Comparison of ENCODE assay signal across 25 cellular contexts in the genomic region with DNA sequence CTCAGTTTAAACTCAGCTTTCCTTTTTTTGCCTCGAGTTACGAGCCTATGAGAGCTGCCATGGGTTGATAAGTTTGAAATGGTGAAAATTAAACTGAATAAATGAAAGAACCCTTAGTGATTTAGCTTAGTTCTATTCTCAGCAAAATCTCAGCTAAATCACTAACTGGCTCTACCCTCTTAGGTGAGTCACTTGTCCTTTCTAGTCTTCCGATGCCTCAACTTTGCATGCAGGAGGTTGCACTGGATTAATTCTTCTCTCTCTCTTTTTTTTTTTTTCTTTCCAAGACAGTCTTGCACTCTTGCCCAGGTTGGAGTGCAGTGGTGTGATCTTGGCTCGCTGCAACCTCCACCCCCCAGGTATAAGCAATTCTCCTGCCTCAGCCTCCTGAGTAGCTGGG.
DNase-seq lines count a peak whose midpoint lies in the region; ATAC-seq, FAIRE-seq and TF ChIP-seq lines count a peak whose summit lies in the region.
"Had no signal": no experiment of that assay in that cellular context is flagged by ENCODE, and none has a peak within 500 bp of the region (broad histone marks: within the 10 kb centered on the region; RNA-seq: fewer than 3 reads in every experiment).

No MANE protein-coding gene starts in this region.

- no peak for TF ChIP-seq CTCF in AG04450 (IDR thresholded peaks at IDR 0.05; ENCODE audit: low read depth, low read length)
- TF ChIP-seq CTCF in fibroblast of mammary gland (conservative IDR thresholded peaks at IDR 0.05; ENCODE audit: control insufficient read depth, insufficient read depth, low read depth, low read length) = no peak
- no peak for TF ChIP-seq CTCF in osteoblast (IDR thresholded peaks at IDR 0.05; ENCODE audit: extremely low read depth, low read depth, low read length)

- no peaks in the 10 kb centered on the region for H3K27me3 Mint-ChIP-seq in stimulated activated naive B cell treated with anti-CD40 and anti-IgM and Interleukin-4, amounts not matched to agents 10 μg/mL and 1 μg/mL and 100 μg/mL, for 72 hours

- H3K27ac Mint-ChIP-seq in stimulated activated naive B cell treated with anti-CD40 and anti-IgM and Interleukin-4, amounts not matched to agents 10 μg/mL and 1 μg/mL and 100 μg/mL, for 72 hours = no peak overlapping the region
- H3K27ac Mint-ChIP-seq: CD8-positive, alpha-beta T cell had no signal

- FAIRE-seq in RCC 7860 (lab: Jason Lieb, UNC) = peak; percentile 86
- FAIRE-seq: GM18507 had no signal

- no peaks in the 10 kb centered on the region for H3K4me1 Mint-ChIP-seq in stimulated activated naive B cell treated with anti-CD40 and anti-IgM and Interleukin-4, amounts not matched to agents 10 μg/mL and 1 μg/mL and 100 μg/mL, for 72 hours

- peaks cover 2% of the 10 kb centered on the region for H3K36me3 ChIP-seq in osteoblast (ENCODE audit: insufficient read depth, low read length)
- H3K36me3 ChIP-seq: MG63 had no signal

- no peaks in the 10 kb centered on the region for H3K9me3 Mint-ChIP-seq in stimulated activated naive B cell treated with anti-CD40 and anti-IgM and Interleukin-4, amounts not matched to agents 10 μg/mL and 1 μg/mL and 100 μg/mL, for 72 hours
- H3K9me3 Mint-ChIP-seq: CD8-positive, alpha-beta T cell had no signal

- H3K4me2 ChIP-seq in osteoblast (ENCODE audit: insufficient read depth, low read length) = no peak overlapping the region

- H3K9me3 ChIP-seq in AG04450 (ENCODE audit: control insufficient read depth, insufficient read depth, low read length) = no peaks in the 10 kb centered on the region
- no peaks in the 10 kb centered on the region for H3K9me3 ChIP-seq in osteoblast (ENCODE audit: low read depth, low read length)
- H3K9me3 ChIP-seq: MG63 had no signal

- no peak for DNase-seq in AG04450 (ENCODE audit: low read depth, low spot score)
- DNase-seq in RCC 7860 (ENCODE audit: low spot score) = peak; percentile 62
- DNase-seq in fibroblast of mammary gland (ENCODE audit: low read depth) = peak; percentile 43
- DNase-seq in osteoblast (ENCODE audit: insufficient read length, low spot score, missing footprints) = no peak
- no peak for DNase-seq in activated CD4-positive, alpha-beta T cell treated with anti-CD3 and anti-CD28 coated beads for 4 hours
- no peak for DNase-seq in stimulated activated naive B cell treated with anti-CD40 and anti-IgM and Interleukin-4, amounts not matched to agents 10 μg/mL and 1 μg/mL and 100 μg/mL, for 72 hours
- no peak for DNase-seq in NCI-H510A treated with DMSO at 0.1 percent for 48 hours (lab: John Stamatoyannopoulos, UW)
- DNase-seq: AML-193; C1 segment of cervical spinal cord; CD8-positive, alpha-beta T cell; DMS153; GDM1; GOT3; HCEC 1CT; Kasumi-1; NCI-H1417; NCI-H1694 treated with DMSO at 0.1 percent for 48 hours; NCI-H2081 treated with DMSO at 0.1 percent for 48 hours; NCI-H446; NCI-H526 treated with DMSO at 0.1 percent for 48 hours; OCI-M1; Right ventricle myocardium superior had no signal

- H3K4me3 Mint-ChIP-seq in stimulated activated naive B cell treated with anti-CD40 and anti-IgM and Interleukin-4, amounts not matched to agents 10 μg/mL and 1 μg/mL and 100 μg/mL, for 72 hours = no peak overlapping the region
- H3K4me3 Mint-ChIP-seq: CD8-positive, alpha-beta T cell had no signal

- H4K20me1 ChIP-seq in osteoblast (ENCODE audit: insufficient read depth, low read length) = no peaks in the 10 kb centered on the region

- H3K79me2 ChIP-seq in osteoblast (ENCODE audit: insufficient read depth, low read length) = no peaks in the 10 kb centered on the region

- H3K27me3 ChIP-seq in AG04450 (ENCODE audit: control insufficient read depth, insufficient read depth, low read length) = no peaks in the 10 kb centered on the region
- H3K27me3 ChIP-seq in osteoblast (ENCODE audit: insufficient read depth, low read length) = no peaks in the 10 kb centered on the region
- H3K27me3 ChIP-seq: MG63 had no signal

- ATAC-seq in HG03520 (IDR thresholded peaks at IDR 0.05; ENCODE audit: unreplicated experiment) = no peak
- no peak for ATAC-seq in stimulated activated naive B cell treated with anti-CD40 and anti-IgM and Interleukin-4, amounts not matched to agents 10 μg/mL and 1 μg/mL and 100 μg/mL, for 72 hours (replicated peaks)
- ATAC-seq: CD8-positive, alpha-beta T cell had no signal

- no peak overlapping the region for H2AFZ ChIP-seq in osteoblast (ENCODE audit: low read length)

- H3K4me1 ChIP-seq in osteoblast (ENCODE audit: insufficient read depth, low read length) = peaks cover 48% of the 10 kb centered on the region

- no peaks in the 10 kb centered on the region for H3K36me3 Mint-ChIP-seq in stimulated activated naive B cell treated with anti-CD40 and anti-IgM and Interleukin-4, amounts not matched to agents 10 μg/mL and 1 μg/mL and 100 μg/mL, for 72 hours
- H3K36me3 Mint-ChIP-seq: CD8-positive, alpha-beta T cell had no signal

- CTCF ChIA-PET in AG04450 (lab: Charles Lee) = no interaction called here

- H3K27ac ChIP-seq in AG04450 (ENCODE audit: low read depth, low read length) = peak overlapping the region; percentile 89
- H3K27ac ChIP-seq in osteoblast (ENCODE audit: low read depth, low read length) = peak overlapping the region; percentile 90

- POLR2A ChIA-PET in AG04450 (lab: Yijun Ruan, JAX) = no interaction called here

- no peak overlapping the region for H3K4me3 ChIP-seq in AG04450 (ENCODE audit: low read depth, low read length)
- no peak overlapping the region for H3K4me3 ChIP-seq in fibroblast of mammary gland (ENCODE audit: control insufficient read depth, low read depth, low read length)
- no peak overlapping the region for H3K4me3 ChIP-seq in osteoblast (ENCODE audit: insufficient read depth, low read length)
- H3K4me3 ChIP-seq: MG63 had no signal

Comparison
In these comparisons a context has a peak if more than half of its experiments do, and no peak if none do; other contexts are left out.
1. DNase-seq: peak in RCC 7860 (single experiment) and fibroblast of mammary gland (single experiment); none in AG04450 (single experiment), osteoblast (single experiment), activated CD4-positive, alpha-beta T cell treated with anti-CD3 and anti-CD28 coated beads for 4 hours (0 of 2), stimulated activated naive B cell treated with anti-CD40 and anti-IgM and Interleukin-4, amounts not matched to agents 10 μg/mL and 1 μg/mL and 100 μg/mL, for 72 hours (single experiment) and NCI-H510A treated with DMSO at 0.1 percent for 48 hours (single experiment).